ENCODE assay signal across 15 cellular contexts in the genomic region with DNA sequence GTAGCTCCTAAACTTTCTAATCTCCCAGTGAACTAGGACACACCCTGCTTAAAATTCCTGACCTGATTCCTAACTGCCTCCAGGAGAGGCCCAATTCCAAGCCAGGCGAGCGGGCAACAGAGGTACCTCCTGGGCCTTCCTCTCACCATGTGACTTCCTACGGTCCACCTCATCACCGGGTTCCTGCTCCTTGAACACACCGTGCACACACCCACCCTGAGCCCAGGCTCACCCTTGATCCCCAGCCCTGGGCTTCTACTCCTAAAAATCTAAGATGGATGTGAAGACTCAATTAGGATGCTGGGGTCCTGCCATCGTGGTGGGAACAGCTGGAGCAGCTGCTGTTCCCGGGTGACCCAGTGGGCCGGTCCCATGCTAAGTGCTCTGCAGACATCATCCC.
DNase-seq lines count a peak whose midpoint lies in the region; ATAC-seq, FAIRE-seq and TF ChIP-seq lines count a peak whose summit lies in the region.
"Had no signal": no experiment of that assay in that cellular context is flagged by ENCODE, and none has a peak within 500 bp of the region (broad histone marks: within the 10 kb centered on the region; RNA-seq: fewer than 3 reads in every experiment).

No MANE protein-coding gene starts in this region.

- WGBS in right cardiac atrium: 97% methylated on average over 8 of the region's 8 CpGs
- 95 to 97% methylated on average over 8 of the region's 8 CpGs for WGBS in heart right ventricle, 2 donors
- WGBS in neuronal stem cell (ENCODE audit: extremely low coverage in 2 of 2, insufficient read length in 2 of 2, insufficient replicate concordance in 1 of 2), 2 donors: no CpG with 5 or more reads among the region's 8 CpGs

- peak overlapping the region; percentile 65 for H3K18ac ChIP-seq in neuronal stem cell (ENCODE audit: low read length)

- no peak for ATAC-seq in right cardiac atrium
- ATAC-seq in heart right ventricle: no peak
- no peak for ATAC-seq in GM19328 (IDR thresholded peaks at IDR 0.05; ENCODE audit: unreplicated experiment)
- no peak for ATAC-seq in GM21619 (IDR thresholded peaks at IDR 0.05; ENCODE audit: unreplicated experiment)
- ATAC-seq: GM12878, GM23338 had no signal

- H2BK120ac ChIP-seq in neuronal stem cell (ENCODE audit: low read depth, low read length): peak overlapping the region; percentile 25

- H3K79me1 ChIP-seq in neuronal stem cell (ENCODE audit: low read depth, low read length): no peaks in the 10 kb centered on the region

- H4K91ac ChIP-seq in neuronal stem cell (ENCODE audit: low read depth, low read length, poor library complexity): no peak overlapping the region

- H4K8ac ChIP-seq in neuronal stem cell (ENCODE audit: low read depth, low read length): no peak overlapping the region

- FAIRE-seq in kidney (lab: Jason Lieb, UNC): no peak
- FAIRE-seq: GM12878, RCC 7860 had no signal

- H3K4me3 ChIP-seq in right cardiac atrium (ENCODE audit: low read length) (no peak overlapping the region), heart right ventricle (no peak overlapping the region), kidney (ENCODE audit: low read length in 2 of 2) (no peak overlapping the region), neuronal stem cell (ENCODE audit: low read length in 2 of 2) (no peak overlapping the region)
- H3K4me3 ChIP-seq: BLaER1, GM12878, GM23338 had no signal

- no peak overlapping the region for H3K4me2 ChIP-seq in neuronal stem cell (ENCODE audit: insufficient read depth, low read length, poor library complexity, severe bottlenecking)
- H3K4me2 ChIP-seq: BLaER1, GM23338 had no signal

- peak overlapping the region; percentile 77 for H2BK15ac ChIP-seq in neuronal stem cell (ENCODE audit: low read length)

- H3K4me1 ChIP-seq in right cardiac atrium (ENCODE audit: control insufficient read depth, insufficient read depth, low read length) (peaks cover 16% of the 10 kb centered on the region), heart right ventricle (peaks cover 12 to 58% (median 47%) of the 10 kb centered on the region in 9 donors), kidney (ENCODE audit: control insufficient read depth in 1 of 2, insufficient read depth in 1 of 2, low read depth in 1 of 2, low read length in 2 of 2) (peaks cover 0 to 20% of the 10 kb centered on the region in 2 donors), neuronal stem cell (ENCODE audit: control insufficient read depth in 2 of 2, insufficient read depth in 1 of 2, low read depth in 1 of 2, low read length in 2 of 2) (peaks cover 9 to 14% of the 10 kb centered on the region in 2 donors)

- DNase-seq in right cardiac atrium (peak in 2 of 3 donors; percentile 23 to 41), heart right ventricle (no peak), kidney (peak; percentile 59), neuronal stem cell (ENCODE audit: low spot score) (no peak), NCI-H748 (lab: John Stamatoyannopoulos, UW; ENCODE audit: unreplicated experiment) (no peak), SIG-M5 (lab: John Stamatoyannopoulos, UW) (no peak)
- DNase-seq: GDM1, NCI-H187, NCI-H526 treated with DMSO at 0.1 percent for 48 hours had no signal

- H2AFZ ChIP-seq in neuronal stem cell (ENCODE audit: low read length): no peak overlapping the region
- H2AFZ ChIP-seq: GM23338 had no signal

- intact Hi-C loops in right cardiac atrium (cut with DNase I) (no loop called here), heart right ventricle (cut with DNase I) (loop anchor here in 1 of 10 donors (5.0 kb wide), 1 partner anchor 51 kb away; no protein-coding TSS in a partner anchor), kidney (cut with DNase I) (no loop called here)

- H2BK12ac ChIP-seq in neuronal stem cell (ENCODE audit: low read length): no peak overlapping the region

- no peak overlapping the region for H3K23ac ChIP-seq in neuronal stem cell (ENCODE audit: low read depth, low read length, poor library complexity)

- no peak overlapping the region for H3K4ac ChIP-seq in neuronal stem cell (ENCODE audit: low read length)

- TF ChIP-seq CTCF in heart right ventricle (IDR thresholded peaks at IDR 0.05) (no peak), kidney (IDR thresholded peaks at IDR 0.05; ENCODE audit: borderline replicate concordance, extremely low read depth, insufficient read depth) (no peak)

- no peaks in the 10 kb centered on the region for H3K9me3 ChIP-seq in right cardiac atrium (ENCODE audit: control insufficient read depth, low read length)
- H3K9me3 ChIP-seq in heart right ventricle: no peaks in the 10 kb centered on the region
- H3K9me3 ChIP-seq in kidney (ENCODE audit: control insufficient read depth in 1 of 2, low read length in 2 of 2): no peaks in the 10 kb centered on the region
- peaks cover 2 to 7% of the 10 kb centered on the region in 2 donors for H3K9me3 ChIP-seq in neuronal stem cell (replicated peaks in 1 of 2; ENCODE audit: control insufficient read depth in 2 of 2, insufficient read depth in 1 of 2, low read depth in 1 of 2, low read length in 2 of 2)

- H2BK5ac ChIP-seq in neuronal stem cell (ENCODE audit: low read length): no peak overlapping the region

- H3K9ac ChIP-seq in kidney (ENCODE audit: low read length in 2 of 2): no peak overlapping the region
- H3K9ac ChIP-seq in neuronal stem cell (ENCODE audit: low read depth, low read length, poor library complexity): no peak overlapping the region
- H3K9ac ChIP-seq: BLaER1 had no signal

- H2AK5ac ChIP-seq in neuronal stem cell (ENCODE audit: low read depth, low read length): peak overlapping the region; percentile 66

- H3K27me3 ChIP-seq in right cardiac atrium (ENCODE audit: control insufficient read depth, insufficient read depth) (no peaks in the 10 kb centered on the region), heart right ventricle (no peaks in the 10 kb centered on the region), neuronal stem cell (ENCODE audit: control insufficient read depth in 3 of 3, insufficient read depth in 3 of 3, low read depth in 1 of 3, low read length in 3 of 3) (no peaks in the 10 kb centered on the region)
- H3K27me3 ChIP-seq: BLaER1 had no signal

- H3K27ac ChIP-seq in right cardiac atrium (ENCODE audit: low read length) (no peak overlapping the region), heart right ventricle (peak overlapping the region in 5 of 10 donors; percentile 37 to 88 (median 49)), kidney (ENCODE audit: low read depth in 2 of 2, low read length in 2 of 2) (no peak overlapping the region), neuronal stem cell (replicated peaks; ENCODE audit: low read length) (no peak overlapping the region)
- H3K27ac ChIP-seq: BLaER1 had no signal

- H3K36me3 ChIP-seq in heart right ventricle (peaks cover 0 to 33% (median 0%) of the 10 kb centered on the region in 9 donors), kidney (ENCODE audit: control insufficient read depth in 1 of 2, insufficient read depth in 2 of 2, low read length in 2 of 2) (peaks cover 8 to 12% of the 10 kb centered on the region in 2 donors), neuronal stem cell (replicated peaks in 1 of 2; ENCODE audit: control insufficient read depth in 2 of 2, insufficient read depth in 2 of 2, low read length in 2 of 2) (peaks cover 4 to 7% of the 10 kb centered on the region in 2 donors)

- H3K14ac ChIP-seq in neuronal stem cell (ENCODE audit: low read length): no peak overlapping the region

Comparison
In these comparisons a context has a peak if more than half of its experiments do, and no peak if none do; other contexts are left out.
1. DNase-seq: peak in right cardiac atrium (2 of 3) and kidney (single experiment); none in heart right ventricle (0 of 2), neuronal stem cell (single experiment), NCI-H748 (single experiment) and SIG-M5 (single experiment).